In genomic region chr4:76251448-76252270, GRCh38 we compare ENCODE assay signal across 8 cellular contexts. TPM values are rescaled to one million over a fixed set of nuclear protein-coding genes. Genes with fewer than 3 reads are reported as not detected.
DNase-seq lines count a peak whose midpoint lies in the region; ATAC-seq lines count a peak whose summit lies in the region.

Gene FAM47E (plus strand): TSS chr4:76251721. CDS start chr4:76251747, 26 bp downstream.

- no peak for ATAC-seq in HG02623 (IDR thresholded peaks at IDR 0.05; ENCODE audit: unreplicated experiment)

- DNase-seq in activated T-cell treated with anti-CD3 and anti-CD28 coated beads for 1 hour (ENCODE audit: low read depth) (peak; percentile 5), activated T-cell treated with anti-CD3 and anti-CD28 coated beads for 4 hours (no peak), NCI-H2029 (lab: John Stamatoyannopoulos, UW) (peak; percentile 78), dermis blood vessel endothelial cell (peak; percentile 57), left kidney (ENCODE audit: low read depth, low spot score) (peak; percentile 96)
- peak; percentile 30 for DNase-seq in activated CD4-positive, CD25-positive, alpha-beta regulatory T cell treated with anti-CD3 and anti-CD28 coated beads, Interleukin-2, amount 50 U/mL, for 72 hours
- DNase-seq in stimulated activated CD4-positive, alpha-beta T cell treated with anti-CD3 and anti-CD28 coated beads, Interleukin-15, amount 100 ng/mL, for 48 hours (ENCODE audit: low read depth in 2 of 2): peak; percentile 5 to 6

RNA-seq across cellular contexts. Expression of gene FAM47E, which starts in this region (rescaled TPM):
- 0.14 and 0.17 TPM in 2 replicates for total RNA-seq in dermis blood vessel endothelial cell

Comparison
In these comparisons a context has a peak if more than half of its experiments do, and no peak if none do; other contexts are left out.
1. Peak in DNase-seq in dermis blood vessel endothelial cell; RNA of the gene not detected or under 1 TPM.